In genomic region chr1:186202174-186202843, GRCh38 we compare ENCODE assay signal across 20 cellular contexts.
DNase-seq lines count a peak whose midpoint lies in the region; ATAC-seq and TF ChIP-seq lines count a peak whose summit lies in the region.
"Had no signal": no experiment of that assay in that cellular context is flagged by ENCODE, and none has a peak within 500 bp of the region (broad histone marks: within the 10 kb centered on the region; RNA-seq: fewer than 3 reads in every experiment).

No MANE protein-coding gene starts in this region.

- TF ChIP-seq CTCF in fibroblast of pulmonary artery (IDR thresholded peaks at IDR 0.05; ENCODE audit: low read length, missing control alignments) (no peak), thoracic aorta (IDR thresholded peaks at IDR 0.05) (no peak)

- no peak overlapping the region for H3K4me3 Mint-ChIP-seq in stimulated activated naive B cell treated with anti-CD40 and anti-IgM and Interleukin-4, amounts not matched to agents 10 μg/mL and 1 μg/mL and 100 μg/mL, for 72 hours
- H3K4me3 Mint-ChIP-seq in activated naive CD4-positive, alpha-beta T cell treated with anti-CD3 and anti-CD28 coated beads, Interleukin-2, amount 10 ng/mL, durations not matched to agents 7 days and 5 days: no peak overlapping the region
- H3K4me3 Mint-ChIP-seq: effector memory CD8-positive, alpha-beta T cell; naive thymus-derived CD8-positive, alpha-beta T cell; stimulated activated naive CD8-positive, alpha-beta T cell treated with anti-CD3 and anti-CD28 coated beads, Interleukin-15, Interleukin-2, amounts not matched to agents 100 ng/mL and 50 ng/mL, for 24 hours; T-helper 1 cell treated with Interleukin-12 subunit alpha and Interleukin-12 subunit beta and Interleukin-4 antibody, amounts not matched to agents 30 μg/mL and 1 μg/mL, for 36 hours; WTC11 had no signal

- WGBS in mesodermal cell (ENCODE audit: insufficient coverage in 2 of 2), 2 experiments: 93 to 97% methylated on average over 6 to 7 of the region's 7 CpGs

- H3K4me3 ChIP-seq in MG63: no peak overlapping the region
- no peak overlapping the region for H3K4me3 ChIP-seq in fibroblast of pulmonary artery (replicated peaks; ENCODE audit: low read depth, low read length)
- no peak overlapping the region for H3K4me3 ChIP-seq in mesodermal cell (ENCODE audit: extremely low read depth, insufficient read depth, low read length, poor library complexity, severe bottlenecking)
- no peak overlapping the region for H3K4me3 ChIP-seq in thoracic aorta
- H3K4me3 ChIP-seq: adrenal gland had no signal

- no peaks in the 10 kb centered on the region for H3K4me1 Mint-ChIP-seq in stimulated activated naive B cell treated with anti-CD40 and anti-IgM and Interleukin-4, amounts not matched to agents 10 μg/mL and 1 μg/mL and 100 μg/mL, for 72 hours
- peaks cover 13% of the 10 kb centered on the region for H3K4me1 Mint-ChIP-seq in activated naive CD4-positive, alpha-beta T cell treated with anti-CD3 and anti-CD28 coated beads, Interleukin-2, amount 10 ng/mL, durations not matched to agents 7 days and 5 days

- DNase-seq in MG63 (peak; percentile 90), fibroblast of pulmonary artery (ENCODE audit: low read depth) (peak; percentile 49), thoracic aorta (ENCODE audit: low spot score) (peak; percentile 6), SW 1271 (lab: John Stamatoyannopoulos, UW) (no peak)
- DNase-seq in stimulated activated naive B cell treated with anti-CD40 and anti-IgM and Interleukin-4, amounts not matched to agents 10 μg/mL and 1 μg/mL and 100 μg/mL, for 72 hours: no peak
- DNase-seq in activated naive CD4-positive, alpha-beta T cell treated with anti-CD3 and anti-CD28 coated beads, Interleukin-2, amount 10 ng/mL, durations not matched to agents 7 days and 5 days: no peak
- DNase-seq: activated CD8-positive, alpha-beta memory T cell treated with anti-CD3 and anti-CD28 coated beads for 24 hours; adrenal gland; Caco-2; cerebellar nuclear complex; effector memory CD8-positive, alpha-beta T cell; EL; foreskin melanocyte; naive thymus-derived CD8-positive, alpha-beta T cell; NCI-H187 had no signal

- no peak overlapping the region for H3K27ac Mint-ChIP-seq in stimulated activated naive B cell treated with anti-CD40 and anti-IgM and Interleukin-4, amounts not matched to agents 10 μg/mL and 1 μg/mL and 100 μg/mL, for 72 hours
- no peak overlapping the region for H3K27ac Mint-ChIP-seq in activated naive CD4-positive, alpha-beta T cell treated with anti-CD3 and anti-CD28 coated beads, Interleukin-2, amount 10 ng/mL, durations not matched to agents 7 days and 5 days
- H3K27ac Mint-ChIP-seq: effector memory CD8-positive, alpha-beta T cell; naive thymus-derived CD8-positive, alpha-beta T cell; stimulated activated naive CD8-positive, alpha-beta T cell treated with anti-CD3 and anti-CD28 coated beads, Interleukin-15, Interleukin-2, amounts not matched to agents 100 ng/mL and 50 ng/mL, for 24 hours; T-helper 1 cell treated with Interleukin-12 subunit alpha and Interleukin-12 subunit beta and Interleukin-4 antibody, amounts not matched to agents 30 μg/mL and 1 μg/mL, for 36 hours; WTC11 had no signal

- H3K9me3 ChIP-seq in MG63: no peaks in the 10 kb centered on the region
- peaks cover 4% of the 10 kb centered on the region for H3K9me3 ChIP-seq in mesodermal cell (ENCODE audit: control insufficient read depth, low read length)
- H3K9me3 ChIP-seq in thoracic aorta: no peaks in the 10 kb centered on the region
- H3K9me3 ChIP-seq: adrenal gland, Caco-2 had no signal

- no peaks in the 10 kb centered on the region for H3K36me3 Mint-ChIP-seq in stimulated activated naive B cell treated with anti-CD40 and anti-IgM and Interleukin-4, amounts not matched to agents 10 μg/mL and 1 μg/mL and 100 μg/mL, for 72 hours
- H3K36me3 Mint-ChIP-seq in activated naive CD4-positive, alpha-beta T cell treated with anti-CD3 and anti-CD28 coated beads, Interleukin-2, amount 10 ng/mL, durations not matched to agents 7 days and 5 days: no peaks in the 10 kb centered on the region
- H3K36me3 Mint-ChIP-seq: WTC11 had no signal

- CTCF ChIA-PET in activated naive CD4-positive, alpha-beta T cell treated with anti-CD3 and anti-CD28 coated beads, Interleukin-2, amount 10 ng/mL, durations not matched to agents 7 days and 5 days (lab: Charles Lee): no interaction called here

- H3K27ac ChIP-seq in mesodermal cell (ENCODE audit: low read depth, low read length, severe bottlenecking) (peak overlapping the region; percentile 43), thoracic aorta (no peak overlapping the region)
- H3K27ac ChIP-seq: adrenal gland had no signal

- H3K27me3 Mint-ChIP-seq in stimulated activated naive B cell treated with anti-CD40 and anti-IgM and Interleukin-4, amounts not matched to agents 10 μg/mL and 1 μg/mL and 100 μg/mL, for 72 hours: peaks cover 6 to 9% of the 10 kb centered on the region in 2 donors
- H3K27me3 Mint-ChIP-seq in activated naive CD4-positive, alpha-beta T cell treated with anti-CD3 and anti-CD28 coated beads, Interleukin-2, amount 10 ng/mL, durations not matched to agents 7 days and 5 days: peaks cover 34% of the 10 kb centered on the region

- H3K27me3 ChIP-seq in MG63: no peaks in the 10 kb centered on the region
- no peaks in the 10 kb centered on the region for H3K27me3 ChIP-seq in thoracic aorta (replicated peaks; ENCODE audit: insufficient read depth)
- H3K27me3 ChIP-seq: adrenal gland had no signal

- H3K4me1 ChIP-seq in mesodermal cell (ENCODE audit: control insufficient read depth, insufficient read depth, low read length, poor library complexity, severe bottlenecking) (peaks cover 7% of the 10 kb centered on the region), thoracic aorta (ENCODE audit: control insufficient read depth in 1 of 2, low read depth in 2 of 2) (peaks cover 0 to 3% of the 10 kb centered on the region in 2 donors)
- H3K4me1 ChIP-seq: adrenal gland, Caco-2 had no signal

- H3K36me3 ChIP-seq in MG63 (no peaks in the 10 kb centered on the region), mesodermal cell (ENCODE audit: control insufficient read depth, insufficient read depth, low read length) (no peaks in the 10 kb centered on the region), thoracic aorta (no peaks in the 10 kb centered on the region)
- H3K36me3 ChIP-seq: adrenal gland had no signal

- H3K9me3 Mint-ChIP-seq in stimulated activated naive B cell treated with anti-CD40 and anti-IgM and Interleukin-4, amounts not matched to agents 10 μg/mL and 1 μg/mL and 100 μg/mL, for 72 hours: peaks cover 0 to 2% of the 10 kb centered on the region in 2 donors
- H3K9me3 Mint-ChIP-seq in activated naive CD4-positive, alpha-beta T cell treated with anti-CD3 and anti-CD28 coated beads, Interleukin-2, amount 10 ng/mL, durations not matched to agents 7 days and 5 days: no peaks in the 10 kb centered on the region
- H3K9me3 Mint-ChIP-seq: stimulated activated naive CD8-positive, alpha-beta T cell treated with anti-CD3 and anti-CD28 coated beads, Interleukin-15, Interleukin-2, amounts not matched to agents 100 ng/mL and 50 ng/mL, for 24 hours; T-helper 1 cell treated with Interleukin-12 subunit alpha and Interleukin-12 subunit beta and Interleukin-4 antibody, amounts not matched to agents 30 μg/mL and 1 μg/mL, for 36 hours had no signal

- ATAC-seq in thoracic aorta (ENCODE audit: insufficient number of reproducible peaks, low FRiP score, low read depth) (no peak), GM18861 (IDR thresholded peaks at IDR 0.05; ENCODE audit: unreplicated experiment) (no peak)
- no peak for ATAC-seq in stimulated activated naive B cell treated with anti-CD40 and anti-IgM and Interleukin-4, amounts not matched to agents 10 μg/mL and 1 μg/mL and 100 μg/mL, for 72 hours (replicated peaks)
- ATAC-seq: effector memory CD8-positive, alpha-beta T cell; naive thymus-derived CD8-positive, alpha-beta T cell; WTC11 had no signal

Comparison
In these comparisons a context has a peak if more than half of its experiments do, and no peak if none do; other contexts are left out.
1. DNase-seq: peak in MG63 (single experiment), fibroblast of pulmonary artery (single experiment) and thoracic aorta (single experiment); none in stimulated activated naive B cell treated with anti-CD40 and anti-IgM and Interleukin-4, amounts not matched to agents 10 μg/mL and 1 μg/mL and 100 μg/mL, for 72 hours (single experiment), activated naive CD4-positive, alpha-beta T cell treated with anti-CD3 and anti-CD28 coated beads, Interleukin-2, amount 10 ng/mL, durations not matched to agents 7 days and 5 days (single experiment) and SW 1271 (0 of 2).